ENCODE assay signal across 9 cellular contexts in genomic region chr1:58881471-58881994, GRCh38.
DNase-seq lines count a peak whose midpoint lies in the region; ATAC-seq, FAIRE-seq and TF ChIP-seq lines count a peak whose summit lies in the region.
"Had no signal": no experiment of that assay in that cellular context is flagged by ENCODE, and none has a peak within 500 bp of the region (broad histone marks: within the 10 kb centered on the region; RNA-seq: fewer than 3 reads in every experiment).

No MANE protein-coding gene starts in this region.

- H3K4me1 ChIP-seq in small intestine (ENCODE audit: control insufficient read depth in 2 of 2, insufficient read depth in 1 of 2, low read depth in 1 of 2, low read length in 1 of 2): peaks cover 14% of the 10 kb centered on the region in 2 donors

- POLR2A ChIA-PET in activated CD4-positive, alpha-beta T cell treated with anti-CD3 and anti-CD28 coated beads, Interleukin-2, amount 10 ng/mL, durations not matched to agents 7 days and 5 days (lab: Charles Lee): no interaction called here

- H3K4me3 Mint-ChIP-seq in HFFc6: no peak overlapping the region
- H3K4me3 Mint-ChIP-seq in activated CD4-positive, alpha-beta T cell treated with anti-CD3 and anti-CD28 coated beads, Interleukin-2, amount 10 ng/mL, durations not matched to agents 7 days and 5 days: no peak overlapping the region

- H3K36me3 ChIP-seq in small intestine (ENCODE audit: control insufficient read depth in 2 of 2, insufficient read depth in 2 of 2, low read length in 2 of 2): no peaks in the 10 kb centered on the region

- peaks cover 7% of the 10 kb centered on the region for H3K36me3 Mint-ChIP-seq in HFFc6 (ENCODE audit: low read depth)
- H3K36me3 Mint-ChIP-seq in activated CD4-positive, alpha-beta T cell treated with anti-CD3 and anti-CD28 coated beads, Interleukin-2, amount 10 ng/mL, durations not matched to agents 7 days and 5 days (ENCODE audit: low read depth): no peaks in the 10 kb centered on the region

- ATAC-seq in left cardiac atrium (peak in 1 of 2 donors; percentile 20), GM21529 (IDR thresholded peaks at IDR 0.05; ENCODE audit: unreplicated experiment) (no peak), HG03457 (IDR thresholded peaks at IDR 0.05; ENCODE audit: unreplicated experiment) (no peak)

- H3K9me3 ChIP-seq in small intestine (ENCODE audit: control insufficient read depth, low read depth): no peaks in the 10 kb centered on the region

- FAIRE-seq in small intestine (lab: Jason Lieb, UNC): no peak

- no peak overlapping the region for H3K4me3 ChIP-seq in small intestine (ENCODE audit: low read depth in 1 of 2, low read length in 2 of 2)
- H3K4me3 ChIP-seq: dorsolateral prefrontal cortex had no signal

- no peaks in the 10 kb centered on the region for H3K27me3 ChIP-seq in small intestine (ENCODE audit: control insufficient read depth in 2 of 2, insufficient read depth in 2 of 2, low read length in 2 of 2)
- H3K27me3 ChIP-seq: dorsolateral prefrontal cortex had no signal

- WGBS in small intestine, 3 donors: 15 to 52% (median 45%) methylated on average over 3 of the region's 3 CpGs

- H3K4me1 Mint-ChIP-seq in HFFc6 (ENCODE audit: low read depth): peaks cover 68% of the 10 kb centered on the region
- H3K4me1 Mint-ChIP-seq in activated CD4-positive, alpha-beta T cell treated with anti-CD3 and anti-CD28 coated beads, Interleukin-2, amount 10 ng/mL, durations not matched to agents 7 days and 5 days: peaks cover 25% of the 10 kb centered on the region

- DNase-seq in HFFc6 (peak; percentile 71), SW480 (ENCODE audit: low spot score) (peak; percentile 79), left cardiac atrium (peak; percentile 56), small intestine (peak; percentile 98)
- DNase-seq in activated CD4-positive, alpha-beta T cell treated with anti-CD3 and anti-CD28 coated beads, Interleukin-2, amount 10 ng/mL, durations not matched to agents 7 days and 5 days: no peak
- DNase-seq: dorsolateral prefrontal cortex, Kasumi-1 had no signal

- intact Hi-C loops in left cardiac atrium (cut with DNase I): loop anchor here in 1 of 2 donors (5.0 kb wide), 1 partner anchor 94 kb away; no protein-coding TSS in a partner anchor

- H3K27me3 Mint-ChIP-seq in HFFc6 (ENCODE audit: insufficient read depth): no peaks in the 10 kb centered on the region; the same call in 1 of the 2 replicates
- H3K27me3 Mint-ChIP-seq in activated CD4-positive, alpha-beta T cell treated with anti-CD3 and anti-CD28 coated beads, Interleukin-2, amount 10 ng/mL, durations not matched to agents 7 days and 5 days: peaks cover 2% of the 10 kb centered on the region

- no peak for TF ChIP-seq CTCF in HFFc6 (IDR thresholded peaks at IDR 0.05)

- CTCF ChIA-PET in activated CD4-positive, alpha-beta T cell treated with anti-CD3 and anti-CD28 coated beads, Interleukin-2, amount 10 ng/mL, durations not matched to agents 7 days and 5 days (lab: Charles Lee): interaction anchor here (1.1 to 1.7 kb wide), 3 partner anchors 12 to 18 kb away, joined by 3 to 6 read pairs (median 4); no protein-coding TSS in a partner anchor

- no peak overlapping the region for H3K27ac ChIP-seq in small intestine (ENCODE audit: low read depth in 1 of 2, low read length in 1 of 2)

- H3K27ac Mint-ChIP-seq in HFFc6: peak overlapping the region; percentile 87
- H3K27ac Mint-ChIP-seq in activated CD4-positive, alpha-beta T cell treated with anti-CD3 and anti-CD28 coated beads, Interleukin-2, amount 10 ng/mL, durations not matched to agents 7 days and 5 days: no peak overlapping the region

- H3K9me3 Mint-ChIP-seq in HFFc6: no peaks in the 10 kb centered on the region
- H3K9me3 Mint-ChIP-seq in activated CD4-positive, alpha-beta T cell treated with anti-CD3 and anti-CD28 coated beads, Interleukin-2, amount 10 ng/mL, durations not matched to agents 7 days and 5 days: peaks cover 4% of the 10 kb centered on the region
